8 cellular contexts compared by ENCODE assay signal in the genomic region with DNA sequence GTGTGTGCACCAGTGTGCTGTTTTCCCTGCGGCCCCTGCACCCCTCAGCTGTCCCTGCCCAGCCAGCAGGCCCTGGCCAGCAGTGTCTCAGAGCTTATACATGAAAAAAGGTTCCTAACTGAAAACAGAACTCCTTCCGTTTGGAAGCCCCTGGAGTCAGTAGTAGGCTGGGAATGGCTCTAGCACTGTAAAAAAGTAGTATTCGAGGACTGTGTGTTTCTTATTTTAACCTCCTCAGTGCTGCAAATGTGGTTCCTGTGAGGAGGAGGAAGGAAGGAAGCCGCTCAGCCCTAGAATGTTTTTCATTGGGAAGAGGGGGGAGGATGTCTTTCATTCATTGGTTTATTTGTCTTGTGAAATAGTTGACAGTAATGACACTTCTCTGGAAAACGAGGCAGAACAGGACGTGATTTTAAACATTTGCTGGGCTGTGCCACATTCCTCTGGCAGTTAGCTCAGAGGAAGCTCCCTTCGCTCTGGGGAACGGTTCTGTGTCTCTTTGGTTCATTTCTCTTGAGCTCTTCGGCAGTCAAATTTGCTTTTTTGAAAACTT.
DNase-seq lines count a peak whose midpoint lies in the region; ATAC-seq and TF ChIP-seq lines count a peak whose summit lies in the region.

No MANE protein-coding gene starts in this region.

- H3K9me3 ChIP-seq in lung (ENCODE audit: control insufficient read depth in 2 of 2, insufficient read depth in 1 of 2, low read length in 1 of 2) (no peaks in the 10 kb centered on the region), tibial artery (no peaks in the 10 kb centered on the region)

- H3K27me3 ChIP-seq in dorsolateral prefrontal cortex = no peaks in the 10 kb centered on the region
- no peaks in the 10 kb centered on the region for H3K27me3 ChIP-seq in lung (ENCODE audit: control insufficient read depth, insufficient read depth)
- no peaks in the 10 kb centered on the region for H3K27me3 ChIP-seq in tibial artery

- in situ Hi-C loops in ACHN (cut with HindIII; ENCODE audit: low pct_ligation_motif_present, low pct_unique_long_range_greater_than_20kb, low sequenced_read_pairs) (no loop called here), SK-MEL-5 (cut with HindIII; ENCODE audit: low pct_unique_long_range_greater_than_20kb, low sequenced_read_pairs) (no loop called here)

- DNase-seq in ACHN (peak; percentile 67), SK-MEL-5 (ENCODE audit: low read depth, low spot score) (peak; percentile 62), dorsolateral prefrontal cortex (no peak), lung (ENCODE audit: low spot score) (peak; percentile 54), tibial artery (peak; percentile 54 to 70)
- no peak for DNase-seq in stimulated activated CD4-positive, alpha-beta T cell treated with anti-CD3 and anti-CD28 coated beads, Interleukin-2, amount 100 ng/mL, for 24 hours

- H3K4me3 ChIP-seq in GM12875 (ENCODE audit: low read depth, low read length) = peak overlapping the region; percentile 76
- H3K4me3 ChIP-seq in dorsolateral prefrontal cortex = peak overlapping the region in 57 of 59 donors; percentile 2 to 67 (median 50)
- H3K4me3 ChIP-seq in lung = peak overlapping the region; percentile 69
- peak overlapping the region; percentile 47 to 56 for H3K4me3 ChIP-seq in tibial artery

- H3K4me1 ChIP-seq in lung (ENCODE audit: control insufficient read depth in 2 of 2, insufficient read depth in 2 of 2, low read length in 2 of 2) = peaks cover 17 to 49% of the 10 kb centered on the region in 2 donors
- peaks cover 0 to 64% (median 30%) of the 10 kb centered on the region in 4 donors for H3K4me1 ChIP-seq in tibial artery

- peaks cover 0 to 1% of the 10 kb centered on the region in 2 donors for H3K36me3 ChIP-seq in lung (ENCODE audit: control insufficient read depth in 2 of 2, insufficient read depth in 2 of 2, low read length in 2 of 2)
- H3K36me3 ChIP-seq in tibial artery = no peaks in the 10 kb centered on the region

- no peak for TF ChIP-seq CTCF in GM12875 (IDR thresholded peaks at IDR 0.05; ENCODE audit: borderline replicate concordance, insufficient read depth, low read depth, low read length)
- TF ChIP-seq CTCF in dorsolateral prefrontal cortex (IDR thresholded peaks at IDR 0.05 in 54 of 56, conservative IDR thresholded peaks at IDR 0.05 in 2 of 56; ENCODE audit: low read depth in 1 of 56, partially characterized antibody in 56 of 56) = no peak
- TF ChIP-seq CTCF in lung (IDR thresholded peaks at IDR 0.05; ENCODE audit: control extremely low read depth, extremely low read depth) = no peak
- no peak for TF ChIP-seq CTCF in tibial artery (IDR thresholded peaks at IDR 0.05)

- H3K27ac ChIP-seq in dorsolateral prefrontal cortex (peak overlapping the region in 53 of 59 donors; percentile 13 to 88 (median 68)), lung (ENCODE audit: low read depth in 1 of 2, low read length in 1 of 2) (peak overlapping the region; percentile 82 to 93), tibial artery (peak overlapping the region; percentile 67 to 79)

- ATAC-seq in lung (ENCODE audit: insufficient read depth, low FRiP score) (peak; percentile 30), HG02571 (IDR thresholded peaks at IDR 0.05; ENCODE audit: unreplicated experiment) (no peak)

- intact Hi-C loops in dorsolateral prefrontal cortex (cut with DNase I) (no loop called here), tibial artery (cut with DNase I; ENCODE audit: low total_unique reads) (no loop called here)

- 0 to 2% methylated on average over 9 of the region's 9 CpGs for WGBS in lung, 2 donors

Comparison
In these comparisons a context has a peak if more than half of its experiments do, and no peak if none do; other contexts are left out.
1. DNase-seq: peak in ACHN (single experiment), SK-MEL-5 (single experiment), lung (single experiment) and tibial artery (2 of 2); none in dorsolateral prefrontal cortex (0 of 10) and stimulated activated CD4-positive, alpha-beta T cell treated with anti-CD3 and anti-CD28 coated beads, Interleukin-2, amount 100 ng/mL, for 24 hours (0 of 2).
2. Peak in every context shown above with its lines, with median percentiles within 50 percentile points of each other: H3K4me3 ChIP-seq and H3K27ac ChIP-seq.